ENCODE assay signal across 8 cellular contexts in the genomic region with DNA sequence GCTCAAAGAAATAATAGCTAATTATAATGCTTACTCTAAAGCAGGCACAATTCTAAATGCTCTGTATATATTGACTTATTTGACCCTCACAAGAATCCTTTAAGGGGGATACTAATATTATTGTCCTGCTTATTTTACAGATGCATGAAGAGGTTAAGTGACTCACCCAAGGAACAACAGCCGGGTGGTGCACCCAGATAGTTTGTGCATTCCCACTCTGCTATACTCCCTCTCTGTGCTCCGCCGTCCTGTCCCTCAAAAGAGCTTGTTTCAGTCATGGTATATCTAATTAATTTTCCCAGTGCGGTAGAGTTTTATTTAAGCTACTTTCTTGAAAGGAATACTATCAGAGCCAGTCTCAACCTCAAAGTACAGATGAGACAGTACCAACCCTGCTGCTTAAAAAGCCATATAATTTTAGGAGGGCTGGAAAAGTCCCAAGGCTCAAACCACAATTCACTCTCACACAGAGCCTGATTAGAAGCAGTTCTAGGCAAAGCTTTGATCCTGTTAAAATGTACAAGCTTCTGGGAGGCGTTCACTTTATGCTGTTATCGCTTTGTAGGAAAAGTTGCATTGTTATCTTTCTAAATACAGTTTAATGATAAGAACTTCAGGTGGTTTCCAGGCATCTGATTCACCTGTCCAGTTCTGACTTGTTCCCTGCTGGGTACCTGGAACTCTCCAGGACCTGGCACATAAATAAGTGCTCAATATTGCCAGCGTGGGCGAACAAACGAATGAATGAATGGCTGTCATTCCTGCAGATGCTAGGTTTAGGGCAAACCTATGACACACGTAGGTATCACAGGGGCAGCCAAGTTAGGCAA.
DNase-seq lines count a peak whose midpoint lies in the region; ATAC-seq lines count a peak whose summit lies in the region.

No MANE protein-coding gene starts in this region.

- POLR2A ChIA-PET in activated CD4-positive, alpha-beta T cell treated with anti-CD3 and anti-CD28 coated beads for 36 hours (lab: Charles Lee): interaction anchor here (0.6 to 2.5 kb wide), 4 partner anchors 25 to 925 kb away, joined by 3 to 13 read pairs (median 4); a partner anchor contains a TSS

- CTCF ChIA-PET in activated CD4-positive, alpha-beta T cell treated with anti-CD3 and anti-CD28 coated beads for 36 hours (lab: Charles Lee): interaction anchor here (0.6 to 11.4 kb wide), 10 partner anchors 8 to 98 kb away, joined by 3 to 144 read pairs (median 4); no protein-coding TSS in a partner anchor

- DNase-seq in activated CD4-positive, alpha-beta T cell treated with anti-CD3 and anti-CD28 coated beads for 36 hours: peak; percentile 49
- DNase-seq in activated CD4-positive, alpha-beta T cell treated with anti-CD3 and anti-CD28 coated beads, Interleukin-2, amount 50 U/mL, for 1 hour: no peak
- DNase-seq in activated naive CD8-positive, alpha-beta T cell treated with anti-CD3 and anti-CD28 coated beads for 36 hours: no peak
- DNase-seq in iris pigment epithelial cell (ENCODE audit: low read depth): peak; percentile 61
- peak in 1 of 2 donors; percentile 46 for DNase-seq in stimulated activated effector memory CD8-positive, alpha-beta T cell treated with anti-CD3 and anti-CD28 coated beads, Interleukin-12 subunit alpha, Interleukin-12 subunit beta, amount 100 ng/mL, for 72 hours (ENCODE audit: low spot score in 2 of 2)
- no peak for DNase-seq in NCI-H2171 (lab: John Stamatoyannopoulos, UW)
- no peak for DNase-seq in NCI-H1417 treated with DMSO at 0.1 percent for 48 hours (lab: John Stamatoyannopoulos, UW)
- DNase-seq in NCI-H2227 treated with DMSO at 0.1 percent for 48 hours (lab: John Stamatoyannopoulos, UW): no peak

- intact Hi-C loops in activated CD4-positive, alpha-beta T cell treated with anti-CD3 and anti-CD28 coated beads for 36 hours (cut with DNase I, micrococcal nuclease): loop anchor here in 1 of 2 experiments (2.0 kb wide), 1 partner anchor 15 kb away; no protein-coding TSS in a partner anchor

- H3K9me3 Mint-ChIP-seq in activated CD4-positive, alpha-beta T cell treated with anti-CD3 and anti-CD28 coated beads for 36 hours (ENCODE audit: low read depth): no peaks in the 10 kb centered on the region
- H3K9me3 Mint-ChIP-seq in activated naive CD8-positive, alpha-beta T cell treated with anti-CD3 and anti-CD28 coated beads for 36 hours: peaks cover 1% of the 10 kb centered on the region
- H3K9me3 Mint-ChIP-seq in stimulated activated effector memory CD8-positive, alpha-beta T cell treated with anti-CD3 and anti-CD28 coated beads, Interleukin-12 subunit alpha, Interleukin-12 subunit beta, amount 100 ng/mL, for 72 hours: no peaks in the 10 kb centered on the region

- peak; percentile 28 for ATAC-seq in activated CD4-positive, alpha-beta T cell treated with anti-CD3 and anti-CD28 coated beads for 36 hours
- ATAC-seq in stimulated activated effector memory CD8-positive, alpha-beta T cell treated with anti-CD3 and anti-CD28 coated beads, Interleukin-12 subunit alpha, Interleukin-12 subunit beta, amount 100 ng/mL, for 72 hours: peak; percentile 52

- H3K27ac Mint-ChIP-seq in activated CD4-positive, alpha-beta T cell treated with anti-CD3 and anti-CD28 coated beads for 36 hours: peak overlapping the region; percentile 92
- peak overlapping the region; percentile 82 for H3K27ac Mint-ChIP-seq in activated naive CD8-positive, alpha-beta T cell treated with anti-CD3 and anti-CD28 coated beads for 36 hours
- peak overlapping the region; percentile 91 for H3K27ac Mint-ChIP-seq in stimulated activated effector memory CD8-positive, alpha-beta T cell treated with anti-CD3 and anti-CD28 coated beads, Interleukin-12 subunit alpha, Interleukin-12 subunit beta, amount 100 ng/mL, for 72 hours

- peak overlapping the region; percentile 54 for H3K4me3 Mint-ChIP-seq in activated CD4-positive, alpha-beta T cell treated with anti-CD3 and anti-CD28 coated beads for 36 hours
- no peak overlapping the region for H3K4me3 Mint-ChIP-seq in activated naive CD8-positive, alpha-beta T cell treated with anti-CD3 and anti-CD28 coated beads for 36 hours
- peak overlapping the region; percentile 50 for H3K4me3 Mint-ChIP-seq in stimulated activated effector memory CD8-positive, alpha-beta T cell treated with anti-CD3 and anti-CD28 coated beads, Interleukin-12 subunit alpha, Interleukin-12 subunit beta, amount 100 ng/mL, for 72 hours

- H3K27me3 Mint-ChIP-seq in activated CD4-positive, alpha-beta T cell treated with anti-CD3 and anti-CD28 coated beads for 36 hours: no peaks in the 10 kb centered on the region
- no peaks in the 10 kb centered on the region for H3K27me3 Mint-ChIP-seq in activated naive CD8-positive, alpha-beta T cell treated with anti-CD3 and anti-CD28 coated beads for 36 hours

- peaks cover 19% of the 10 kb centered on the region for H3K36me3 Mint-ChIP-seq in activated CD4-positive, alpha-beta T cell treated with anti-CD3 and anti-CD28 coated beads for 36 hours (ENCODE audit: low read depth)
- peaks cover 32% of the 10 kb centered on the region for H3K36me3 Mint-ChIP-seq in activated naive CD8-positive, alpha-beta T cell treated with anti-CD3 and anti-CD28 coated beads for 36 hours
- H3K36me3 Mint-ChIP-seq in stimulated activated effector memory CD8-positive, alpha-beta T cell treated with anti-CD3 and anti-CD28 coated beads, Interleukin-12 subunit alpha, Interleukin-12 subunit beta, amount 100 ng/mL, for 72 hours: peaks cover 42% of the 10 kb centered on the region

- peaks cover 90% of the 10 kb centered on the region for H3K4me1 Mint-ChIP-seq in activated CD4-positive, alpha-beta T cell treated with anti-CD3 and anti-CD28 coated beads for 36 hours
- peaks cover 78% of the 10 kb centered on the region for H3K4me1 Mint-ChIP-seq in activated naive CD8-positive, alpha-beta T cell treated with anti-CD3 and anti-CD28 coated beads for 36 hours
- peaks cover 70% of the 10 kb centered on the region for H3K4me1 Mint-ChIP-seq in stimulated activated effector memory CD8-positive, alpha-beta T cell treated with anti-CD3 and anti-CD28 coated beads, Interleukin-12 subunit alpha, Interleukin-12 subunit beta, amount 100 ng/mL, for 72 hours

Comparison
In these comparisons a context has a peak if more than half of its experiments do, and no peak if none do; other contexts are left out.
1. DNase-seq: peak in activated CD4-positive, alpha-beta T cell treated with anti-CD3 and anti-CD28 coated beads for 36 hours (single experiment) and iris pigment epithelial cell (single experiment); none in activated CD4-positive, alpha-beta T cell treated with anti-CD3 and anti-CD28 coated beads, Interleukin-2, amount 50 U/mL, for 1 hour (single experiment), activated naive CD8-positive, alpha-beta T cell treated with anti-CD3 and anti-CD28 coated beads for 36 hours (single experiment), NCI-H2171 (single experiment), NCI-H1417 treated with DMSO at 0.1 percent for 48 hours (single experiment) and NCI-H2227 treated with DMSO at 0.1 percent for 48 hours (single experiment).
2. Peak in every context shown above with its lines, with median percentiles within 50 percentile points of each other: H3K27ac Mint-ChIP-seq.